In the genomic region with DNA sequence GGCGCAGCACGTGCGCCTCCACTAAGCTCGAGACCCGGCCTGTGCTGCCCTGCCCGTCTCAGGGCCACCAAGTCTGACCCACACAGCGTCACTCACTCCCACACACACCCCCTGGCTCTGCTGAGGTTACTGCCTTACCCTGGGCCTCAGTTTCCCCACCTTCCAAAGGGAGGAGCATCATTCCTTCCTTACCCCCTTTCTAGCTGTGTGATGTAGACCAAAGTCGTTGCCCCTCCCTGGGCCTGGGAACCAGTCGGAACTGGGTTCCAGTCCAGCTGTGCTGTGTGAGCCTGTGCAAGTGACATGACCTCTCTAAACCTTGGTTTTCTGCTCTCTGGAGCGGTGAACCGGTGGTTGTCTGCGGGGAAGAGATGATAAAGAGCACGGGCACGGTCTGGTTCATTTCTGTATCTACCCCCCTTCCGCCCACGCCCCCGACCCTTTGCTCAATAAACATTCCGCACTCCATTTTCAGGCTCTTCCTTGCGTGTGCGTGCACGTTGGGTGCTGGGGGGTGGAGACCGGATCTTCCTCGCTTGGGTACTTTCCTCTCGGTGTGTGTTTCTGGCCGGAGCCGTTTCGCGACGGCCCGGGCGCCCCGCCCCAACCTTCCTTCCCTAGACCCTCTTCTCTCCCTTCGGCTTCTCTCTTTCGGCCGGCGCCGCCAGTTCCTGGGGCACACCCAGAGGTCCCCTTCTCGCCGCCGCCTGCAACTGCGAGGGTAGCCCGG, we compare ENCODE assay signal across 8 cellular contexts. TPM values are rescaled to one million over a fixed set of nuclear protein-coding genes. Genes with fewer than 3 reads are reported as not detected.
DNase-seq lines count a peak whose midpoint lies in the region; ATAC-seq and TF ChIP-seq lines count a peak whose summit lies in the region.

A gene with protein sequence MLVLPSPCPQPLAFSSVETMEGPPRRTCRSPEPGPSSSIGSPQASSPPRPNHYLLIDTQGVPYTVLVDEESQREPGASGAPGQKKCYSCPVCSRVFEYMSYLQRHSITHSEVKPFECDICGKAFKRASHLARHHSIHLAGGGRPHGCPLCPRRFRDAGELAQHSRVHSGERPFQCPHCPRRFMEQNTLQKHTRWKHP (plus strand): TSS at position 647 of the 730 bp plus-strand sequence. CDS start 923 bp downstream, outside the sequence.

- 2% methylated on average over 22 of the region's 42 CpGs for WGBS in mammary epithelial cell (ENCODE audit: low coverage, missing lambda C conversion rate)

- intact Hi-C loops in mammary epithelial cell (cut with micrococcal nuclease): loop anchor here (1.0 kb wide), 2 partner anchors 9 to 11 kb away; no protein-coding TSS in a partner anchor

- no TSS peak for BruUV-seq in mammary epithelial cell (replicated peaks; lab: Mats Ljungman, UMichigan)

- peaks cover 61% of the 10 kb centered on the region for H3K79me2 ChIP-seq in mammary epithelial cell (ENCODE audit: insufficient read depth, low read length)

- TF ChIP-seq CTCF in WI38 (IDR thresholded peaks at IDR 0.05; ENCODE audit: low read depth, low read length): no peak
- TF ChIP-seq CTCF in mammary epithelial cell (conservative IDR thresholded peaks at IDR 0.05 in 1 of 2, IDR thresholded peaks at IDR 0.05 in 1 of 2; ENCODE audit: extremely low read depth in 1 of 2, insufficient read depth in 1 of 2, low read depth in 1 of 2, low read length in 2 of 2): no peak

- dilution Hi-C loops in mammary epithelial cell (cut with HindIII; ENCODE audit: low sequenced_read_pairs): loop anchor here (10.0 kb wide), 1 partner anchor 488 kb away; a partner anchor contains a TSS

- CTCF ChIA-PET in mammary epithelial cell (lab: Charles Lee; ENCODE audit: low non-redundant PET): no interaction called here

- H4K20me1 ChIP-seq in mammary epithelial cell (ENCODE audit: insufficient read depth, low read length): no peaks in the 10 kb centered on the region

- peak within 1 kb of the TSS; percentile 1 for H2AFZ ChIP-seq in mammary epithelial cell (ENCODE audit: low read depth, low read length)

- H3K9ac ChIP-seq in mammary epithelial cell (ENCODE audit: insufficient read depth, low read length): peak within 1 kb of the TSS; percentile 83

- H3K4me3 ChIP-seq in HAP-1: peak within 1 kb of the TSS; percentile 78
- peak within 1 kb of the TSS; percentile 83 for H3K4me3 ChIP-seq in WI38 (ENCODE audit: low read depth, low read length)
- peak within 1 kb of the TSS; percentile 81 to 86 (median 86) for H3K4me3 ChIP-seq in mammary epithelial cell (replicated peaks in 1 of 3; ENCODE audit: insufficient read depth in 1 of 3, low read depth in 2 of 3, low read length in 3 of 3)
- H3K4me3 ChIP-seq in skin epidermis: peak within 1 kb of the TSS; percentile 67 to 95 (median 85)

- in situ Hi-C loops in Caki2 (cut with HindIII; ENCODE audit: low pct_unique_long_range_greater_than_20kb, low sequenced_read_pairs): no loop called here
- in situ Hi-C loops in HAP-1 (cut with MboI; ENCODE audit: low sequenced_read_pairs): no loop called here
- in situ Hi-C loops in mammary epithelial cell (cut with MboI; ENCODE audit: low sequenced_read_pairs in 2 of 2): loop anchor here in 1 of 2 donors (25.0 kb wide), 1 partner anchor 506 kb away; a partner anchor contains a TSS

- H3K4me1 ChIP-seq in HAP-1 (peaks cover 26% of the 10 kb centered on the region), mammary epithelial cell (ENCODE audit: insufficient read depth, low read length) (peaks cover 44% of the 10 kb centered on the region)

- no peak for ATAC-seq in HG03442 (IDR thresholded peaks at IDR 0.05; ENCODE audit: unreplicated experiment)

- peak; percentile 95 for DNase-seq in Caki2 (ENCODE audit: low read depth)
- peak; percentile 69 to 87 for DNase-seq in HAP-1 (ENCODE audit: low spot score in 2 of 2)
- DNase-seq in NCI-H2196 treated with DMSO at 0.1 percent for 48 hours (lab: John Stamatoyannopoulos, UW; ENCODE audit: unreplicated experiment): peak; percentile 41
- DNase-seq in mammary epithelial cell: peak; percentile 78
- peak; percentile 73 for DNase-seq in iPS-NIHi7 (ENCODE audit: extremely low spot score)

- H3K9me3 ChIP-seq in HAP-1 (no peaks in the 10 kb centered on the region), mammary epithelial cell (replicated peaks; ENCODE audit: insufficient read depth, low read length) (no peaks in the 10 kb centered on the region)

- H3K4me2 ChIP-seq in mammary epithelial cell (ENCODE audit: insufficient read depth, low read depth, low read length): peak within 1 kb of the TSS; percentile 86

- H3K36me3 ChIP-seq in HAP-1 (replicated peaks) (peaks cover 25% of the 10 kb centered on the region), mammary epithelial cell (ENCODE audit: insufficient read depth, low read length) (peaks cover 4% of the 10 kb centered on the region)

- no peaks in the 10 kb centered on the region for H3K27me3 ChIP-seq in HAP-1 (ENCODE audit: low read depth)
- H3K27me3 ChIP-seq in mammary epithelial cell (ENCODE audit: insufficient read depth, low read length): no peaks in the 10 kb centered on the region

- peak within 1 kb of the TSS; percentile 33 for H3K27ac ChIP-seq in mammary epithelial cell (ENCODE audit: insufficient read depth, low read depth, low read length)
- H3K27ac ChIP-seq in skin epidermis: peak within 1 kb of the TSS; percentile 73 to 99 (median 93)

RNA-seq across cellular contexts. Expression of the gene that starts here (rescaled TPM):
- total RNA-seq in Caki2 (2014; rRNA removed; shearing (Covaris generic); ENCODE audit: low replicate concordance): 10.8 and 23.3 TPM in 2 replicates
- total RNA-seq in mammary epithelial cell: 10 to 100 TPM; 19.8 to 30.4 TPM
- 18.4 TPM for polyA plus RNA-seq in mammary epithelial cell
- 13.3 TPM for polyA minus RNA-seq in mammary epithelial cell

Comparison
In these comparisons a context has a peak if more than half of its experiments do, and no peak if none do; other contexts are left out.
1. DNase-seq: peak in every context shown above with its lines; median percentile 95 in Caki2; 78 in HAP-1; 78 in mammary epithelial cell; 73 in iPS-NIHi7; 41 in NCI-H2196 treated with DMSO at 0.1 percent for 48 hours.